ENCODE assay signal across 29 cellular contexts in the genomic region with DNA sequence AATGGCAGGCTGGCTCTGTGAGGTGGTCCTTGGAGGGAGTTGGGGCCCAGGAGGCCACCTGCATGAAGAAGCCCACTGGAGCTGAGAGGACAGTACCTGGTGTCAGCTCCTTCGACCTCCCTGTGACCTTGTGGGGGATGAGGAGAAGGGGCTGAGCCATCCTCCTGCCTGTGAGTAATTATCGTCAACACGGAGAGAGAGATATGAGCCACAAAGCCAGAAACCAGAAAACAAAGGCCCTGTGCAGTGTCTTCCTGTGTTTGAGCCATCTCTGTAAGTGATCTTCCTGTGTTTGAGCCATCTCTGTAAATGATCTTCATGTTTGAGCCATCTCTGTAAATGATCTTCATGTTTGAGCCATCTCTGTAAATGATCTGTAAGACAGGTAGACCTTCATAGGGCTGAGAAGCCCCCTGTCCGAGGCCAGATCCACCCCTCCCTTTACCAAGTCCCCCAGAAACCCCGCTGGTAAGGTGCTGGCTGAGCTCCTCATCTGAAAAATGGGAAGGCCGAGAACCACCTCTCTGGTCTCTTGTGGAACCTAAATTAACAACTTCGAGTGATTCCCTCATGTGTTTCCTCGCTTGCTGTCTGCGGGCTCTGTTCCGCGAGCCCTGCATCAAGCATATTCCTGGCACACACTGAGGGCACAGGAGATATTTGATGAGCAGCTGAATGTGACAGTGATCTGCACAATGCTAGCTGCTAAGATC.
DNase-seq lines count a peak whose midpoint lies in the region; ATAC-seq, FAIRE-seq and TF ChIP-seq lines count a peak whose summit lies in the region.
"Had no signal": no experiment of that assay in that cellular context is flagged by ENCODE, and none has a peak within 500 bp of the region (broad histone marks: within the 10 kb centered on the region; RNA-seq: fewer than 3 reads in every experiment).

No MANE protein-coding gene starts in this region.

- H3K4me3 Mint-ChIP-seq in brain (peak overlapping the region in 1 of 5 experiments; percentile 44), neural crest cell (no peak overlapping the region), T-cell (no peak overlapping the region)
- H3K4me3 Mint-ChIP-seq: activated T-helper 17 cell treated with anti-CD3 and anti-CD28 coated beads, Interleukin-2, amount 50 U/mL, for 72 hours; naive thymus-derived CD8-positive, alpha-beta T cell; stimulated activated naive CD8-positive, alpha-beta T cell treated with anti-CD3 and anti-CD28 coated beads, Interleukin-15, amount 100 ng/mL, for 72 hours had no signal

- CTCF ChIA-PET in T-cell (lab: Charles Lee): no interaction called here

- H3K9me3 Mint-ChIP-seq in brain (peaks cover 4 to 13% (median 4%) of the 10 kb centered on the region in 5 experiments), neural crest cell (no peaks in the 10 kb centered on the region), T-cell (peaks cover 0 to 3% (median 2%) of the 10 kb centered on the region in 3 donors)

- H3K27ac Mint-ChIP-seq in brain: peak overlapping the region; percentile 74 to 98 (median 89)
- peak overlapping the region; percentile 94 for H3K27ac Mint-ChIP-seq in neural crest cell (ENCODE audit: unreplicated experiment)
- H3K27ac Mint-ChIP-seq in T-cell: no peak overlapping the region
- H3K27ac Mint-ChIP-seq: activated T-helper 17 cell treated with anti-CD3 and anti-CD28 coated beads, Interleukin-2, amount 50 U/mL, for 72 hours; stimulated activated naive CD8-positive, alpha-beta T cell treated with anti-CD3 and anti-CD28 coated beads, Interleukin-15, amount 100 ng/mL, for 72 hours had no signal

- peaks cover 5% of the 10 kb centered on the region for H3K36me3 Mint-ChIP-seq in brain
- H3K36me3 Mint-ChIP-seq in neural crest cell (ENCODE audit: low read depth): peaks cover 2% of the 10 kb centered on the region
- no peaks in the 10 kb centered on the region for H3K36me3 Mint-ChIP-seq in T-cell

- TF ChIP-seq CTCF in brain (conservative IDR thresholded peaks at IDR 0.05) (no peak), neural crest cell (conservative IDR thresholded peaks at IDR 0.05) (no peak)

- no peaks in the 10 kb centered on the region for H3K27me3 ChIP-seq in layer of hippocampus (ENCODE audit: control insufficient read depth, insufficient read depth, low read length)

- peak; percentile 60 for FAIRE-seq in GM18507 (lab: Jason Lieb, UNC)
- no peak for FAIRE-seq in GM19239 (lab: Jason Lieb, UNC)
- FAIRE-seq: A204.1 had no signal

- DNase-seq in GM18507 (ENCODE audit: extremely low spot score, insufficient read length, low read depth): no peak
- DNase-seq in neural crest cell (ENCODE audit: low read depth, low spot score): no peak
- DNase-seq in effector CD8-positive, alpha-beta T cell (lab: John Stamatoyannopoulos, UW): no peak
- no peak for DNase-seq in T-cell
- no peak for DNase-seq in NCI-H345 treated with DMSO at 0.1 percent for 48 hours (lab: John Stamatoyannopoulos, UW; ENCODE audit: unreplicated experiment)
- DNase-seq in GM19239 (ENCODE audit: insufficient read length, low spot score): no peak
- DNase-seq: activated CD4-positive, alpha-beta T cell treated with anti-CD3 and anti-CD28 coated beads for 4 hours; activated naive CD4-positive, alpha-beta T cell treated with anti-CD3 and anti-CD28 coated beads, Interleukin-2, amount 50 U/mL, for 16 hours; amygdala; Calu3; DND-41; GF-D8; left ventricle myocardium inferior; MM.1S; naive thymus-derived CD8-positive, alpha-beta T cell; NCI-H2081; NCI-H526; PC-9; Right ventricle myocardium superior; stimulated activated CD4-positive, alpha-beta T cell treated with anti-CD3 and anti-CD28 coated beads, Interleukin-2, amount 100 ng/mL, for 24 hours; T-helper 2 cell had no signal

- H3K4me1 Mint-ChIP-seq in brain (peaks cover 84% of the 10 kb centered on the region), neural crest cell (peaks cover 52% of the 10 kb centered on the region), T-cell (peaks cover 5 to 10% (median 6%) of the 10 kb centered on the region in 3 donors)

- ATAC-seq in T-cell (replicated peaks in 1 of 4): no peak
- ATAC-seq: activated T-helper 17 cell treated with anti-CD3 and anti-CD28 coated beads, Interleukin-2, amount 50 U/mL, for 72 hours; naive thymus-derived CD8-positive, alpha-beta T cell; stimulated activated naive CD8-positive, alpha-beta T cell treated with anti-CD3 and anti-CD28 coated beads, Interleukin-15, amount 100 ng/mL, for 72 hours had no signal

- H3K27me3 Mint-ChIP-seq in brain (no peaks in the 10 kb centered on the region), neural crest cell (ENCODE audit: low read depth) (peaks cover 5% of the 10 kb centered on the region), T-cell (peaks cover 12 to 42% of the 10 kb centered on the region in 2 donors)

- peak overlapping the region; percentile 8 for H3K27ac ChIP-seq in layer of hippocampus (ENCODE audit: low read depth, low read length)
- H3K27ac ChIP-seq: HL-60, KMS-11, left ventricle myocardium inferior, PC-9, thoracic aorta had no signal

- POLR2A ChIA-PET in T-cell (lab: Charles Lee): no interaction called here

Comparison
In these comparisons a context has a peak if more than half of its experiments do, and no peak if none do; other contexts are left out.
1. H3K27ac Mint-ChIP-seq: peak in brain (5 of 5) and neural crest cell (single experiment); none in T-cell (0 of 2).